15 cellular contexts compared by ENCODE assay signal in genomic region chr1:44139565-44139964, GRCh38. TPM values are rescaled to one million over a fixed set of nuclear protein-coding genes. Genes with fewer than 3 reads are reported as not detected.
"Had no signal": no experiment of that assay in that cellular context is flagged by ENCODE, and none has a peak within 500 bp of the region (broad histone marks: within the 10 kb centered on the region; RNA-seq: fewer than 3 reads in every experiment).

No MANE protein-coding gene starts in this region.

RNA-seq across cellular contexts. Expression of gene KLF18, which starts 1.9 kb away (rescaled TPM):
- total RNA-seq: activated B cell treated with CpG ODN at 0.5 μM for 24 hours; activated CD4-positive, alpha-beta memory T cell treated with anti-CD3 and anti-CD28 coated beads for 36 hours; activated CD4-positive, alpha-beta memory T cell treated with anti-CD3 and anti-CD28 coated beads, Interleukin-2, amount 10 ng/mL, durations not matched to agents 7 days and 5 days; activated CD4-positive, alpha-beta T cell treated with anti-CD3 and anti-CD28 coated beads for 36 hours; activated CD4-positive, alpha-beta T cell treated with anti-CD3 and anti-CD28 coated beads, Interleukin-2, amount 10 ng/mL, durations not matched to agents 24 days and 14 days; activated CD4-positive, alpha-beta T cell treated with anti-CD3 and anti-CD28 coated beads, Interleukin-2, amount 10 ng/mL, durations not matched to agents 7 days and 5 days; activated CD8-positive, alpha-beta memory T cell treated with anti-CD3 and anti-CD28 coated beads for 36 hours; activated CD8-positive, alpha-beta memory T cell treated with anti-CD3 and anti-CD28 coated beads, Interleukin-2, amount 10 ng/mL, durations not matched to agents 7 days and 5 days; activated CD8-positive, alpha-beta T cell treated with anti-CD3 and anti-CD28 coated beads for 36 hours; activated CD8-positive, alpha-beta T cell treated with anti-CD3 and anti-CD28 coated beads, Interleukin-2, amount 10 ng/mL, durations not matched to agents 7 days and 5 days; T-cell; T-helper 1 cell treated with Interleukin-12 subunit alpha and Interleukin-12 subunit beta and Interleukin-4 antibody, amounts not matched to agents 30 ng/mL and 1 ng/mL, for 36 hours; T-helper 17 cell; T-helper 2 cell treated with Interferon-gamma antibody and Interleukin-4, amounts not matched to agents 100 ng/mL and 5 ng/mL, for 36 hours had no signal

RNA-seq across cellular contexts. Expression of gene KLF17, which starts 20.9 kb away (rescaled TPM):
- total RNA-seq: activated B cell treated with CpG ODN at 0.5 μM for 24 hours; activated CD4-positive, alpha-beta memory T cell treated with anti-CD3 and anti-CD28 coated beads for 36 hours; activated CD4-positive, alpha-beta memory T cell treated with anti-CD3 and anti-CD28 coated beads, Interleukin-2, amount 10 ng/mL, durations not matched to agents 7 days and 5 days; activated CD4-positive, alpha-beta T cell treated with anti-CD3 and anti-CD28 coated beads for 36 hours; activated CD4-positive, alpha-beta T cell treated with anti-CD3 and anti-CD28 coated beads, Interleukin-2, amount 10 ng/mL, durations not matched to agents 24 days and 14 days; activated CD4-positive, alpha-beta T cell treated with anti-CD3 and anti-CD28 coated beads, Interleukin-2, amount 10 ng/mL, durations not matched to agents 7 days and 5 days; activated CD8-positive, alpha-beta memory T cell treated with anti-CD3 and anti-CD28 coated beads for 36 hours; activated CD8-positive, alpha-beta memory T cell treated with anti-CD3 and anti-CD28 coated beads, Interleukin-2, amount 10 ng/mL, durations not matched to agents 7 days and 5 days; activated CD8-positive, alpha-beta T cell treated with anti-CD3 and anti-CD28 coated beads for 36 hours; activated CD8-positive, alpha-beta T cell treated with anti-CD3 and anti-CD28 coated beads, Interleukin-2, amount 10 ng/mL, durations not matched to agents 7 days and 5 days; T-cell; T-helper 1 cell treated with Interleukin-12 subunit alpha and Interleukin-12 subunit beta and Interleukin-4 antibody, amounts not matched to agents 30 ng/mL and 1 ng/mL, for 36 hours; T-helper 17 cell; T-helper 2 cell treated with Interferon-gamma antibody and Interleukin-4, amounts not matched to agents 100 ng/mL and 5 ng/mL, for 36 hours; WTC11 had no signal
